10 cellular contexts compared by ENCODE assay signal in genomic region chr1:231407537-231408396, GRCh38. TPM values are rescaled to one million over a fixed set of nuclear protein-coding genes. Genes with fewer than 3 reads are reported as not detected.
DNase-seq lines count a peak whose midpoint lies in the region; ATAC-seq and TF ChIP-seq lines count a peak whose summit lies in the region.
"Had no signal": no experiment of that assay in that cellular context is flagged by ENCODE, and none has a peak within 500 bp of the region (broad histone marks: within the 10 kb centered on the region; RNA-seq: fewer than 3 reads in every experiment).

No MANE protein-coding gene starts in this region.

- no peak overlapping the region for H3K4me3 Mint-ChIP-seq in effector memory CD8-positive, alpha-beta T cell

- H3K9me3 Mint-ChIP-seq in effector memory CD8-positive, alpha-beta T cell = no peaks in the 10 kb centered on the region

- intact Hi-C loops in cardiac septum (cut with DNase I) (no loop called here), lower leg skin (cut with DNase I; ENCODE audit: low total_unique reads) (no loop called here)

- H3K36me3 Mint-ChIP-seq in effector memory CD8-positive, alpha-beta T cell (ENCODE audit: insufficient read depth) = peaks cover 7% of the 10 kb centered on the region

- no peak for ATAC-seq in HG02981 (IDR thresholded peaks at IDR 0.05; ENCODE audit: unreplicated experiment)
- ATAC-seq in effector memory CD8-positive, alpha-beta T cell (replicated peaks) = no peak

- H3K27ac ChIP-seq in cardiac muscle cell (peak overlapping the region; percentile 57), VCaP (0 out of 2 replicates have a peak overlapping the region, but pooled peaks have one; percentile 3)
- H3K27ac ChIP-seq: C4-2B, upper lobe of right lung had no signal

- H3K4me1 Mint-ChIP-seq in effector memory CD8-positive, alpha-beta T cell (ENCODE audit: low read depth in 2 of 2) = peaks cover 14 to 23% of the 10 kb centered on the region in 2 donors

- H3K27me3 ChIP-seq in cardiac muscle cell = no peaks in the 10 kb centered on the region
- H3K27me3 ChIP-seq: upper lobe of right lung had no signal

- H3K36me3 ChIP-seq in cardiac muscle cell = no peaks in the 10 kb centered on the region

- H3K27me3 Mint-ChIP-seq in effector memory CD8-positive, alpha-beta T cell = no peaks in the 10 kb centered on the region

- no peak overlapping the region for H3K4me3 ChIP-seq in cardiac muscle cell
- H3K4me3 ChIP-seq in lower leg skin (ENCODE audit: low read depth, poor library complexity, severe bottlenecking) = no peak overlapping the region
- H3K4me3 ChIP-seq: upper lobe of right lung had no signal

- WGBS in lower leg skin, 2 donors = 31 to 36% methylated on average over 6 of the region's 6 CpGs

- no peaks in the 10 kb centered on the region for H3K9me3 ChIP-seq in cardiac muscle cell (ENCODE audit: low read depth)
- H3K9me3 ChIP-seq: upper lobe of right lung had no signal

- no peak for TF ChIP-seq POLR2A in lower leg skin (IDR thresholded peaks at IDR 0.05)

- DNase-seq in cardiac muscle cell (ENCODE audit: low read depth in 1 of 2, low spot score in 1 of 2) (peak in 1 of 2 donors; percentile 72), cardiac septum (ENCODE audit: low spot score) (no peak), iris pigment epithelial cell (ENCODE audit: low read depth) (peak; percentile 71), DMS53 (lab: John Stamatoyannopoulos, UW) (no peak), lower leg skin (ENCODE audit: low spot score in 2 of 2) (no peak)
- DNase-seq in effector memory CD8-positive, alpha-beta T cell = no peak
- DNase-seq: upper lobe of right lung had no signal

- peaks cover 41% of the 10 kb centered on the region for H3K4me1 ChIP-seq in cardiac muscle cell (ENCODE audit: low read depth)

- H3K27ac Mint-ChIP-seq in effector memory CD8-positive, alpha-beta T cell = no peak overlapping the region

- TF ChIP-seq CTCF in cardiac muscle cell (IDR thresholded peaks at IDR 0.05; ENCODE audit: low read depth, low read length) = no peak
- TF ChIP-seq CTCF in VCaP (conservative IDR thresholded peaks at IDR 0.05) = no peak
- TF ChIP-seq CTCF in lower leg skin (IDR thresholded peaks at IDR 0.05) = no peak

RNA-seq across cellular contexts. Expression of gene EGLN1, which starts 14.3 kb away (rescaled TPM):
- total RNA-seq in cardiac muscle cell = 67.6 and 81.8 TPM in 2 replicates
- polyA plus RNA-seq in cardiac muscle cell = 54.0 and 54.2 TPM in 2 replicates
- total RNA-seq in cardiac septum = 47.5 TPM
- 10 to 100 TPM; 53.3 to 75.0 (median 54.2) TPM for total RNA-seq in lower leg skin
